In genomic region chr12:112977641-112978040, GRCh38 we compare ENCODE assay signal across 11 cellular contexts. TPM values are rescaled to one million over a fixed set of nuclear protein-coding genes. Genes with fewer than 3 reads are reported as not detected.
A peak's percentile ranks its signal among the peaks of the same experiment; 100 is the strongest.
DNase-seq lines count a peak whose midpoint lies in the region; ATAC-seq and TF ChIP-seq lines count a peak whose summit lies in the region.
"Had no signal": no experiment of that assay in that cellular context is flagged by ENCODE, and none has a peak within 500 bp of the region (broad histone marks: within the 10 kb centered on the region; RNA-seq: fewer than 3 reads in every experiment).

No MANE protein-coding gene starts in this region.

- ATAC-seq in GM21515 (IDR thresholded peaks at IDR 0.05; ENCODE audit: unreplicated experiment) = no peak

- H3K4me1 ChIP-seq in OCI-LY3 (ENCODE audit: low read length) (peaks cover 24% of the 10 kb centered on the region), prostate gland (replicated peaks) (no peaks in the 10 kb centered on the region)

- H3K4me3 ChIP-seq in OCI-LY3 (ENCODE audit: low read length) (peak overlapping the region; percentile 78), prostate gland (peak overlapping the region; percentile 19 to 27)
- H3K4me3 ChIP-seq: cardiac muscle cell, SK-N-MC had no signal

- peak overlapping the region; percentile 53 for H3K27ac ChIP-seq in OCI-LY3 (ENCODE audit: low read length)
- peak overlapping the region; percentile 39 for H3K27ac ChIP-seq in epithelial cell of prostate
- peak overlapping the region; percentile 71 to 72 for H3K27ac ChIP-seq in prostate gland
- H3K27ac ChIP-seq: cardiac muscle cell, SK-N-MC had no signal

- H3K9ac ChIP-seq in OCI-LY3 (ENCODE audit: low read length) = peak overlapping the region; percentile 70

- no peak overlapping the region for H3K27ac Mint-ChIP-seq in Calu3 (ENCODE audit: unreplicated experiment)

- DNase-seq in Calu3 (no peak), epithelial cell of prostate (ENCODE audit: low read depth, low spot score) (no peak), prostate gland (ENCODE audit: low spot score) (no peak), NCI-H510A (lab: John Stamatoyannopoulos, UW) (no peak), SIG-M5 (lab: John Stamatoyannopoulos, UW) (no peak)
- no peak for DNase-seq in stimulated activated CD4-positive, alpha-beta T cell treated with anti-CD3 and anti-CD28 coated beads, Interleukin-4, amount 100 ng/mL, for 4 hours

- H3K9me3 Mint-ChIP-seq in Calu3 (ENCODE audit: low read depth, unreplicated experiment) = no peaks in the 10 kb centered on the region

- H3K36me3 Mint-ChIP-seq in Calu3 (ENCODE audit: insufficient read depth, unreplicated experiment) = peaks cover 7% of the 10 kb centered on the region

- H2AFZ ChIP-seq in OCI-LY3 (ENCODE audit: low read depth, low read length) = peak overlapping the region; percentile 99

- BruUV-seq in Calu3 (replicated peaks; lab: Mats Ljungman, UMichigan) = TSS peak; percentile 90

- intact Hi-C loops in Calu3 (cut with micrococcal nuclease; ENCODE audit: unreplicated experiment) (loop anchor here (2.0 kb wide), 1 partner anchor 77 kb away; no protein-coding TSS in a partner anchor), prostate gland (cut with DNase I) (no loop called here)

- no peak for TF ChIP-seq CTCF in Calu3 (IDR thresholded peaks at IDR 0.05; ENCODE audit: unreplicated experiment)
- TF ChIP-seq CTCF in OCI-LY3 (IDR thresholded peaks at IDR 0.05; ENCODE audit: low read depth, low read length) = no peak
- TF ChIP-seq CTCF in prostate gland (IDR thresholded peaks at IDR 0.05) = no peak

- WGBS in prostate gland = 85% methylated on average over 8 of the region's 8 CpGs

- no peaks in the 10 kb centered on the region for H4K20me1 ChIP-seq in OCI-LY3 (ENCODE audit: insufficient read depth, low read length)

- H3K9me3 ChIP-seq in OCI-LY3 (ENCODE audit: insufficient read depth, low read length) (no peaks in the 10 kb centered on the region), prostate gland (no peaks in the 10 kb centered on the region)

- H3K4me2 ChIP-seq in OCI-LY3 (ENCODE audit: low read length) = peak overlapping the region; percentile 90

- H3K36me3 ChIP-seq in OCI-LY3 (replicated peaks; ENCODE audit: low read depth, low read length) (no peaks in the 10 kb centered on the region), prostate gland (no peaks in the 10 kb centered on the region)
- H3K36me3 ChIP-seq: cardiac muscle cell had no signal

- TF ChIP-seq POLR2A in prostate gland (IDR thresholded peaks at IDR 0.05) = no peak

- H3K27me3 ChIP-seq in OCI-LY3 (ENCODE audit: low read depth, low read length) (no peaks in the 10 kb centered on the region), prostate gland (replicated peaks; ENCODE audit: insufficient read depth) (no peaks in the 10 kb centered on the region)
- H3K27me3 ChIP-seq: cardiac muscle cell had no signal

- H3K27me3 Mint-ChIP-seq in Calu3 (ENCODE audit: unreplicated experiment) = no peaks in the 10 kb centered on the region

- CTCF ChIA-PET in Calu3 (lab: Charles Lee) = interaction anchor here (0.8 to 2.2 kb wide), 4 partner anchors 15 to 197 kb away, joined by 3 to 16 read pairs (median 8); partner anchors contain the start of gene RASAL1

- no peaks in the 10 kb centered on the region for H3K4me1 Mint-ChIP-seq in Calu3 (ENCODE audit: low read depth, unreplicated experiment)

- peak overlapping the region; percentile 73 for H3K4me3 Mint-ChIP-seq in Calu3 (ENCODE audit: low read depth, unreplicated experiment)

- H3K79me2 ChIP-seq in OCI-LY3 (ENCODE audit: low read length) = no peaks in the 10 kb centered on the region

RNA-seq across cellular contexts. Expression of gene OAS2, which starts 0.7 kb away (rescaled TPM):
- total RNA-seq in Calu3 (2022) = 58.1 and 211 TPM in 2 replicates
- 10 to 100 TPM in 1 of 2 donors, 1 to 10 TPM in 1; 9.7 to 12.4 TPM for total RNA-seq in prostate gland
- total RNA-seq: cardiac muscle cell, G401 had no signal

RNA-seq across cellular contexts. Expression of gene OAS3, which starts 39.4 kb away (rescaled TPM):
- total RNA-seq in Calu3 (2022) = 159 and 326 TPM in 2 replicates
- 10 to 100 TPM in 1 of 2 donors, 1 to 10 TPM in 1; 8.7 to 11.2 TPM for total RNA-seq in prostate gland

Comparison
In these comparisons a context has a peak if more than half of its experiments do, and no peak if none do; other contexts are left out.
1. RNA of gene OAS3, which starts 39.4 kb away (total RNA-seq): 159 to 326 TPM in Calu3; 8.7 to 11.2 TPM in prostate gland; every median in the first group is over 10 times any median in the second.
2. Peak in every context shown above with its lines, with median percentiles within 50 percentile points of each other: H3K27ac ChIP-seq.